Comparison of ENCODE assay signal across 8 cellular contexts in genomic region chr3:72996121-72996472, GRCh38. TPM values are rescaled to one million over a fixed set of nuclear protein-coding genes. Genes with fewer than 3 reads are reported as not detected.
DNase-seq lines count a peak whose midpoint lies in the region; FAIRE-seq and TF ChIP-seq lines count a peak whose summit lies in the region.

No MANE protein-coding gene starts in this region.

- H3K4me3 ChIP-seq in LNCaP clone FGC (ENCODE audit: low read depth, low read length), result peak overlapping the region; percentile 66
- peak overlapping the region; percentile 79 for H3K4me3 ChIP-seq in colonic mucosa
- H3K4me3 ChIP-seq in muscle layer of duodenum (ENCODE audit: low read depth in 1 of 2, low read length in 2 of 2), result peak overlapping the region; percentile 46 to 76

- H3K4me1 ChIP-seq in colonic mucosa, result peaks cover 20% of the 10 kb centered on the region
- H3K4me1 ChIP-seq in muscle layer of duodenum (ENCODE audit: control insufficient read depth in 1 of 2, insufficient read depth in 2 of 2, low read length in 2 of 2), result peaks cover 15 to 38% of the 10 kb centered on the region in 2 donors

- DNase-seq in LNCaP clone FGC (ENCODE audit: low read depth) (no peak), colonic mucosa (peak; percentile 63), mucosa of gallbladder (ENCODE audit: low spot score) (no peak), NCI-H1694 treated with DMSO at 0.1 percent for 48 hours (lab: John Stamatoyannopoulos, UW) (no peak), D721Med (ENCODE audit: insufficient read length, low spot score) (no peak), NCI-H1105 treated with DMSO at 0.1 percent for 48 hours (lab: John Stamatoyannopoulos, UW) (no peak)

- intact Hi-C loops in colonic mucosa (cut with DNase I), result loop anchor here (5.0 kb wide), 1 partner anchor 49 kb away; no protein-coding TSS in a partner anchor

- TF ChIP-seq CTCF in 22Rv1 (IDR thresholded peaks at IDR 0.05) (no peak), LNCaP clone FGC (IDR thresholded peaks at IDR 0.05; ENCODE audit: control insufficient read depth, extremely low read depth, insufficient read depth) (no peak), colonic mucosa (IDR thresholded peaks at IDR 0.05) (no peak), D721Med (IDR thresholded peaks at IDR 0.05; ENCODE audit: insufficient read depth, missing control alignments) (no peak)

- H3K9me3 ChIP-seq in colonic mucosa (no peaks in the 10 kb centered on the region), muscle layer of duodenum (ENCODE audit: control insufficient read depth in 1 of 2, low read length in 2 of 2) (no peaks in the 10 kb centered on the region)

- peak overlapping the region; percentile 67 to 77 for H3K9ac ChIP-seq in colonic mucosa (ENCODE audit: low read depth in 2 of 2, low read length in 2 of 2)

- FAIRE-seq in D721Med (lab: Jason Lieb, UNC), result no peak

- no peaks in the 10 kb centered on the region for H3K36me3 ChIP-seq in colonic mucosa
- H3K36me3 ChIP-seq in muscle layer of duodenum (ENCODE audit: control insufficient read depth in 1 of 2, insufficient read depth in 2 of 2, low read length in 2 of 2), result peaks cover 4 to 8% of the 10 kb centered on the region in 2 donors

- no peaks in the 10 kb centered on the region for H3K27me3 ChIP-seq in colonic mucosa
- H3K27me3 ChIP-seq in muscle layer of duodenum (ENCODE audit: low read depth, low read length), result no peaks in the 10 kb centered on the region

- peak overlapping the region; percentile 86 for H3K27ac ChIP-seq in 22Rv1
- H3K27ac ChIP-seq in colonic mucosa, result peak overlapping the region; percentile 95
- peak overlapping the region; percentile 86 for H3K27ac ChIP-seq in muscle layer of duodenum (ENCODE audit: low read length)

RNA-seq across cellular contexts. Expression of gene PPP4R2, which starts 0.5 kb away (rescaled TPM):
- total RNA-seq in colonic mucosa (10 to 100 TPM; 60.3 to 92.9 TPM), mucosa of gallbladder (69.1 TPM)
